1 cellular context compared by ENCODE assay signal in genomic region chr17:83170571-83171260, GRCh38.
TF ChIP-seq lines count a peak whose summit lies in the region.

No MANE protein-coding gene starts in this region.

TF ChIP-seq in GM23338, 12 proteins besides CTCF, POLR2A, EP300 and RAD21 (continued from another document):
- no peak for TF ChIP-seq ZNF462 (CRISPR knock-in tag; IDR thresholded peaks at IDR 0.05)
